ENCODE assay signal across 11 cellular contexts in genomic region chr2:131331000-131331399, GRCh38. TPM values are rescaled to one million over a fixed set of nuclear protein-coding genes. Genes with fewer than 3 reads are reported as not detected.
DNase-seq lines count a peak whose midpoint lies in the region; ATAC-seq and TF ChIP-seq lines count a peak whose summit lies in the region.
"Not testable (repeated sequence)": the region's sequence is repeated elsewhere in the genome, so short reads cannot be mapped to it uniquely, and the experiment has no call there.
"Had no signal": no experiment of that assay in that cellular context is flagged by ENCODE, and none has a peak within 500 bp of the region (broad histone marks: within the 10 kb centered on the region; RNA-seq: fewer than 3 reads in every experiment).

No MANE protein-coding gene starts in this region.

- peak; percentile 23 for DNase-seq in Daoy (ENCODE audit: low read depth)
- peak; percentile 2 for DNase-seq in NCI-H146 (lab: John Stamatoyannopoulos, UW)
- DNase-seq in SK-N-SH = peak; percentile 49
- DNase-seq in activated naive CD4-positive, alpha-beta T cell treated with anti-CD3 and anti-CD28 coated beads, Interleukin-2, amount 10 ng/mL, durations not matched to agents 7 days and 5 days = peak; percentile 23
- peak; percentile 53 for DNase-seq in Right ventricle myocardium inferior (ENCODE audit: missing footprints)
- DNase-seq in islet precursor cell = peak; percentile 75
- peak; percentile 39 for DNase-seq in progenitor cell of endocrine pancreas (ENCODE audit: low spot score, unreplicated experiment)
- DNase-seq in testis = peak; percentile 28

- not testable (repeated sequence) for H3K36me3 Mint-ChIP-seq in activated naive CD4-positive, alpha-beta T cell treated with anti-CD3 and anti-CD28 coated beads, Interleukin-2, amount 10 ng/mL, durations not matched to agents 7 days and 5 days; progenitor cell of endocrine pancreas (ENCODE audit: insufficient read depth)

- H3K27ac Mint-ChIP-seq in activated naive CD4-positive, alpha-beta T cell treated with anti-CD3 and anti-CD28 coated beads, Interleukin-2, amount 10 ng/mL, durations not matched to agents 7 days and 5 days; progenitor cell of endocrine pancreas: not testable (repeated sequence)

- peak; percentile 80 for ATAC-seq in Right ventricle myocardium inferior

- H3K36me3 ChIP-seq in SK-N-SH (replicated peaks in 1 of 2; ENCODE audit: control insufficient read depth in 1 of 2, insufficient read depth in 2 of 2, low read length in 1 of 2); testis (ENCODE audit: low read depth, missing control alignments): not testable (repeated sequence)

- not testable (repeated sequence) for H3K4me3 Mint-ChIP-seq in activated naive CD4-positive, alpha-beta T cell treated with anti-CD3 and anti-CD28 coated beads, Interleukin-2, amount 10 ng/mL, durations not matched to agents 7 days and 5 days; progenitor cell of endocrine pancreas (ENCODE audit: low read depth)

- CTCF ChIA-PET in SK-N-SH (lab: Yijun Ruan, JAX); activated naive CD4-positive, alpha-beta T cell treated with anti-CD3 and anti-CD28 coated beads, Interleukin-2, amount 10 ng/mL, durations not matched to agents 7 days and 5 days (lab: Charles Lee): not testable (repeated sequence)

- H3K79me2 ChIP-seq in SK-N-SH (ENCODE audit: insufficient read depth) = not testable (repeated sequence)

- TF ChIP-seq EP300 in SK-N-SH (IDR thresholded peaks at IDR 0.05; ENCODE audit: borderline replicate concordance in 1 of 2, low read depth in 1 of 2, low read length in 1 of 2) = not testable (repeated sequence)

- H3K9me3 Mint-ChIP-seq in activated naive CD4-positive, alpha-beta T cell treated with anti-CD3 and anti-CD28 coated beads, Interleukin-2, amount 10 ng/mL, durations not matched to agents 7 days and 5 days; progenitor cell of endocrine pancreas (ENCODE audit: low read depth): not testable (repeated sequence)

- not testable (repeated sequence) for H3K4me1 Mint-ChIP-seq in activated naive CD4-positive, alpha-beta T cell treated with anti-CD3 and anti-CD28 coated beads, Interleukin-2, amount 10 ng/mL, durations not matched to agents 7 days and 5 days; progenitor cell of endocrine pancreas (ENCODE audit: low read depth)

- not testable (repeated sequence) for H3K9me2 ChIP-seq in SK-N-SH

- H3K27ac ChIP-seq in SK-N-SH (ENCODE audit: low read depth in 2 of 2, low read length in 1 of 2); testis: not testable (repeated sequence)

- H3K4me1 ChIP-seq in SK-N-SH (ENCODE audit: control insufficient read depth in 1 of 2, insufficient read depth in 2 of 2, low read depth in 1 of 2, low read length in 1 of 2); testis: not testable (repeated sequence)

- not testable (repeated sequence) for H3K9ac ChIP-seq in SK-N-SH

- H3K27me3 ChIP-seq in SK-N-SH (ENCODE audit: insufficient read depth); testis: not testable (repeated sequence)

- TF ChIP-seq POLR2A in testis (IDR thresholded peaks at IDR 0.05) = not testable (repeated sequence)

- H3K4me3 ChIP-seq in SK-N-SH (ENCODE audit: low read depth in 2 of 2, low read length in 1 of 2); testis: not testable (repeated sequence)

- WGBS in SK-N-SH (ENCODE audit: low lambda C conversion rate) = 36% methylated on average over 7 of the region's 43 CpGs
- WGBS in testis, 2 donors = 7 to 14% methylated on average over 5 to 6 of the region's 43 CpGs

- H2AFZ ChIP-seq in SK-N-SH (ENCODE audit: low read depth) = not testable (repeated sequence)

- H3K9me3 ChIP-seq in SK-N-SH, testis: not testable (repeated sequence)

- not testable (repeated sequence) for H3F3A ChIP-seq in SK-N-SH (replicated peaks; ENCODE audit: insufficient read depth)

- peaks cover 25% of the 10 kb centered on the region for H3K27me3 Mint-ChIP-seq in activated naive CD4-positive, alpha-beta T cell treated with anti-CD3 and anti-CD28 coated beads, Interleukin-2, amount 10 ng/mL, durations not matched to agents 7 days and 5 days
- H3K27me3 Mint-ChIP-seq in progenitor cell of endocrine pancreas = peaks cover 62% of the 10 kb centered on the region

- H4K20me1 ChIP-seq in SK-N-SH (ENCODE audit: insufficient read depth) = not testable (repeated sequence)

- not testable (repeated sequence) for H3K4me2 ChIP-seq in SK-N-SH

- intact Hi-C loops in Right ventricle myocardium inferior (cut with DNase I); testis (cut with DNase I; ENCODE audit: low total_unique reads): not testable (repeated sequence)

- not testable (repeated sequence) for TF ChIP-seq RAD21 in SK-N-SH (IDR thresholded peaks at IDR 0.05; ENCODE audit: low read length)

- not testable (repeated sequence) for TF ChIP-seq CTCF in SK-N-SH (IDR thresholded peaks at IDR 0.05); progenitor cell of endocrine pancreas (IDR thresholded peaks at IDR 0.05; ENCODE audit: unreplicated experiment); testis (IDR thresholded peaks at IDR 0.05)

- POLR2A ChIA-PET in SK-N-SH (lab: Yijun Ruan, JAX) = not testable (repeated sequence)

RNA-seq across cellular contexts. Expression of gene RAB6D, which starts 33.0 kb away (rescaled TPM):
- total RNA-seq in Daoy (2014; rRNA removed; shearing (Covaris generic)) = not detected in 2 replicates
- polyA plus RNA-seq in SK-N-SH (2012; rRNA removed) = not detected in 2 replicates
- 0.01 and 0.04 TPM in 2 replicates for polyA plus RNA-seq in SK-N-SH (2012; cell fraction: cytosol; rRNA removed)
- 0.01 TPM in 1 of 2 replicates, not detected in the other for polyA plus RNA-seq in SK-N-SH (2012; cell fraction: nucleus; rRNA removed)
- total RNA-seq in Right ventricle myocardium inferior = not detected
- 0.31 and 0.67 TPM in 2 replicates for total RNA-seq in progenitor cell of endocrine pancreas
- total RNA-seq in testis = 1 to 10 TPM; 1.7 to 2.5 TPM
- 1.3 TPM for polyA plus RNA-seq in testis (ENCODE audit: insufficient read depth, low read depth, low replicate concordance)
- total RNA-seq: bronchial epithelial cell; natural killer cell treated with Interleukin-12 subunit alpha and Interleukin-12 subunit beta and Interleukin-15 and Interleukin-18, amount 100 ng/mL, for 72 hours; psoas muscle had no signal

Comparison
In these comparisons a context has a peak if more than half of its experiments do, and no peak if none do; other contexts are left out.
1. DNase-seq: peak in every context shown above with its lines; median percentile 75 in islet precursor cell; 53 in Right ventricle myocardium inferior; 49 in SK-N-SH; 39 in progenitor cell of endocrine pancreas; 28 in testis; 23 in Daoy; 23 in activated naive CD4-positive, alpha-beta T cell treated with anti-CD3 and anti-CD28 coated beads, Interleukin-2, amount 10 ng/mL, durations not matched to agents 7 days and 5 days; 2 in NCI-H146.